In genomic region chr12:21248679-21249078, GRCh38 we compare ENCODE assay signal across 1 cellular context.
TF ChIP-seq lines count a peak whose summit lies in the region.

No MANE protein-coding gene starts in this region.

TF ChIP-seq in SK-N-SH, 30 proteins besides CTCF, POLR2A, EP300 and RAD21 (continued from another document):
- no peak for TF ChIP-seq NRF1 (IDR thresholded peaks at IDR 0.05; ENCODE audit: low read depth, low read length)
- no peak for TF ChIP-seq GATA2 (CRISPR knock-in tag; IDR thresholded peaks at IDR 0.05)
- no peak for TF ChIP-seq RFX5 (IDR thresholded peaks at IDR 0.05; ENCODE audit: low read length)
- TF ChIP-seq, protein P1, sequence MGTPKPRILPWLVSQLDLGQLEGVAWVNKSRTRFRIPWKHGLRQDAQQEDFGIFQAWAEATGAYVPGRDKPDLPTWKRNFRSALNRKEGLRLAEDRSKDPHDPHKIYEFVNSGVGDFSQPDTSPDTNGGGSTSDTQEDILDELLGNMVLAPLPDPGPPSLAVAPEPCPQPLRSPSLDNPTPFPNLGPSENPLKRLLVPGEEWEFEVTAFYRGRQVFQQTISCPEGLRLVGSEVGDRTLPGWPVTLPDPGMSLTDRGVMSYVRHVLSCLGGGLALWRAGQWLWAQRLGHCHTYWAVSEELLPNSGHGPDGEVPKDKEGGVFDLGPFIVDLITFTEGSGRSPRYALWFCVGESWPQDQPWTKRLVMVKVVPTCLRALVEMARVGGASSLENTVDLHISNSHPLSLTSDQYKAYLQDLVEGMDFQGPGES (IDR thresholded peaks at IDR 0.05; ENCODE audit: low read depth, low read length) = no peak
- no peak for TF ChIP-seq FOSL2 (IDR thresholded peaks at IDR 0.05; ENCODE audit: borderline replicate concordance, low read depth)
- no peak for TF ChIP-seq ELF1 (IDR thresholded peaks at IDR 0.05)
- no peak for TF ChIP-seq TEAD4 (IDR thresholded peaks at IDR 0.05; ENCODE audit: borderline replicate concordance, insufficient read depth)
- TF ChIP-seq FOXM1 (IDR thresholded peaks at IDR 0.05; ENCODE audit: low read depth) = no peak
